Comparison of ENCODE assay signal across 1 cellular context in the genomic region with DNA sequence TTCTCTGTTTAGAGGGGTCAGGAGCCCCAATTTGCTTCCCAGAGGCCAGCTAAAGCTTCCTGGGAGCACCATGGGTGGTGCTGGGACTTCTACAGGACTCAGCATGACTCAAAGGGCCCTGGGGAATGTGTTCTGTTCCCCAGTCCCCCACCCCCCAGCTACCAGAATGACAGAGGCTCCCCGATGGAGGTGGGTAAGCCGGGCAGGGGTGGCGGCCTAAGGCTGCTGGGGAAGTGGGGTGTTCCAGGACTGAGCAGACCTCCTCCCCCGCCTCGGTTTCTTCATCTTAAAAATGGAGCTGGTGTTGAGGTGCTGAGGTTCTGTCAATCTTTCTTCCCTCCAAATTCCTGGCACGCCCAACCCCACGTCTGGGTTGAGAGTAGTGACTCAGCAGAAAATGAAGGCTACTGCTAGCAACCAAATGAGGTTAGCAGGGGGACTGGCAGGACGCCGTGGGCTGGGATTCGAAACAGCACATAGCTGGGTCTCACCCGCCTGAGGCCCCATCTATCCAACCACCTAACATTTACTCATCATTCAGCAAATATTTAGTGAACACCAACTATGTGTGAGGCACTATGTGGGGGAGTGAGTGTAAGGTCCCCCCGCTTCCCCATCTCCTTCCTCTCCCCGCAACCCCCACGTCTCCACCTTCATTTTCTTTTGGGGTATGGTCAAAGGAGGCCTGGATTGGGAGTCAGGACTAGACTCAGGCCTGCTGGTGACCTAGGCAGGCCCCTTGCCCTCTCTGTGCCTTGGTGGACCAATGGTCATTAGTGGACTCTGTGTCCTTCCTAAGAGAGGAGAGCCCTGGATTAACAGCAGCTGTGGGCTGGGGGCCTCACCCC.
TF ChIP-seq lines count a peak whose summit lies in the region.

No MANE protein-coding gene starts in this region.

TF ChIP-seq in H1, 55 proteins besides CTCF, POLR2A, EP300 and RAD21:
- TF ChIP-seq CBX8 (IDR thresholded peaks at IDR 0.05; ENCODE audit: borderline replicate concordance, low read depth, low read length) (no peak), E2F6 (IDR thresholded peaks at IDR 0.05) (peak; percentile 92), MAFK (IDR thresholded peaks at IDR 0.05; ENCODE audit: low read depth, low read length) (peak; percentile 94), BACH1 (IDR thresholded peaks at IDR 0.05; ENCODE audit: low read length) (peak; percentile 99), FOSL1 (IDR thresholded peaks at IDR 0.05; ENCODE audit: insufficient read depth, low read depth, low read length) (no peak), TEAD4 (IDR thresholded peaks at IDR 0.05; ENCODE audit: low read depth, low read length) (peak; percentile 44; the same call in 1 of the 2 replicates), JUND (IDR thresholded peaks at IDR 0.05; ENCODE audit: low read length) (no peak), MAX (IDR thresholded peaks at IDR 0.05) (peak; percentile 74)
